Comparison of ENCODE assay signal across 17 cellular contexts in genomic region chr22:39268645-39269044, GRCh38. TPM values are rescaled to one million over a fixed set of nuclear protein-coding genes. Genes with fewer than 3 reads are reported as not detected.
DNase-seq lines count a peak whose midpoint lies in the region; ATAC-seq, FAIRE-seq and TF ChIP-seq lines count a peak whose summit lies in the region.
"Had no signal": no experiment of that assay in that cellular context is flagged by ENCODE, and none has a peak within 500 bp of the region (broad histone marks: within the 10 kb centered on the region; RNA-seq: fewer than 3 reads in every experiment).

No MANE protein-coding gene starts in this region.

- CTCF ChIA-PET in MCF 10A (lab: Yijun Ruan, JAX): interaction anchor here (0.6 kb wide), 2 partner anchors 9 to 49 kb away, joined by 3 read pairs; no protein-coding TSS in a partner anchor

- intact Hi-C loops in left ventricle myocardium inferior (cut with micrococcal nuclease): no loop called here
- intact Hi-C loops in Right ventricle myocardium superior (cut with DNase I): no loop called here
- intact Hi-C loops in MCF 10A (cut with micrococcal nuclease): no loop called here

- H3K36me3 Mint-ChIP-seq in endodermal cell (ENCODE audit: low read depth): no peaks in the 10 kb centered on the region
- no peaks in the 10 kb centered on the region for H3K36me3 Mint-ChIP-seq in MCF 10A (ENCODE audit: insufficient read depth, unreplicated experiment)

- peaks cover 5% of the 10 kb centered on the region for H3K9me3 ChIP-seq in left ventricle myocardium inferior (replicated peaks)
- H3K9me3 ChIP-seq in endodermal cell (ENCODE audit: control insufficient read depth, low read length): peaks cover 5% of the 10 kb centered on the region
- H3K9me3 ChIP-seq: A549, Peyer's patch had no signal

- no peak overlapping the region for H3K9ac ChIP-seq in endodermal cell (ENCODE audit: extremely low read depth, low read length, poor library complexity, severe bottlenecking)

- peaks cover 9% of the 10 kb centered on the region for H3K9me3 Mint-ChIP-seq in endodermal cell
- H3K9me3 Mint-ChIP-seq in MCF 10A (ENCODE audit: unreplicated experiment): no peaks in the 10 kb centered on the region

- H3K27me3 ChIP-seq in left ventricle myocardium inferior (ENCODE audit: low read depth) (no peaks in the 10 kb centered on the region), endodermal cell (ENCODE audit: control insufficient read depth, insufficient read depth, low read length, poor library complexity, severe bottlenecking) (no peaks in the 10 kb centered on the region)
- H3K27me3 ChIP-seq: Peyer's patch had no signal

- H3K27ac Mint-ChIP-seq in endodermal cell (no peak overlapping the region), MCF 10A (ENCODE audit: low read depth, unreplicated experiment) (no peak overlapping the region)
- H3K27ac Mint-ChIP-seq: HFFc6 had no signal

- H3K27ac ChIP-seq in left ventricle myocardium inferior (replicated peaks): peak overlapping the region; percentile 80
- no peak overlapping the region for H3K27ac ChIP-seq in endodermal cell (ENCODE audit: low read depth, low read length)
- H3K27ac ChIP-seq: Peyer's patch had no signal

- peaks cover 54% of the 10 kb centered on the region for H3K4me1 ChIP-seq in left ventricle myocardium inferior
- H3K4me1 ChIP-seq in endodermal cell (ENCODE audit: control insufficient read depth, insufficient read depth, low read length): no peaks in the 10 kb centered on the region
- H3K4me1 ChIP-seq: A549, Peyer's patch had no signal

- H3K4me1 Mint-ChIP-seq in endodermal cell (no peaks in the 10 kb centered on the region), MCF 10A (ENCODE audit: insufficient read depth, unreplicated experiment) (peaks cover 7% of the 10 kb centered on the region)

- no peak for TF ChIP-seq CTCF in left ventricle myocardium inferior (IDR thresholded peaks at IDR 0.05; ENCODE audit: borderline replicate concordance)
- TF ChIP-seq CTCF in endodermal cell (conservative IDR thresholded peaks at IDR 0.05): no peak
- TF ChIP-seq CTCF in MCF 10A (IDR thresholded peaks at IDR 0.05; ENCODE audit: unreplicated experiment): no peak

- H3K27me3 Mint-ChIP-seq in endodermal cell (ENCODE audit: insufficient read depth): peaks cover 1% of the 10 kb centered on the region
- H3K27me3 Mint-ChIP-seq in MCF 10A (ENCODE audit: insufficient read depth, unreplicated experiment): no peaks in the 10 kb centered on the region

- no peak overlapping the region for H3K4me3 ChIP-seq in left ventricle myocardium inferior
- no peak overlapping the region for H3K4me3 ChIP-seq in endodermal cell (ENCODE audit: low read length)
- H3K4me3 ChIP-seq: A549, Peyer's patch had no signal

- POLR2A ChIA-PET in MCF 10A (lab: Yijun Ruan, JAX): interaction anchor here (0.8 to 1.2 kb wide), 4 partner anchors 13 to 54 kb away, joined by 3 to 4 read pairs (median 4); no protein-coding TSS in a partner anchor

- ATAC-seq in Right ventricle myocardium superior (ENCODE audit: poor library complexity) (no peak), GM21723 (IDR thresholded peaks at IDR 0.05; ENCODE audit: unreplicated experiment) (no peak), GM18511 (IDR thresholded peaks at IDR 0.05; ENCODE audit: unreplicated experiment) (no peak)
- ATAC-seq: A549 had no signal

- H3K4me3 Mint-ChIP-seq in endodermal cell (no peak overlapping the region), MCF 10A (ENCODE audit: unreplicated experiment) (no peak overlapping the region)
- H3K4me3 Mint-ChIP-seq: CD14-positive monocyte, HFFc6 had no signal

- no TSS peak for BruUV-seq in MCF 10A (replicated peaks; lab: Mats Ljungman, UMichigan)

- FAIRE-seq in RCC 7860 (lab: Jason Lieb, UNC): no peak
- FAIRE-seq: A549 had no signal

- DNase-seq in left ventricle myocardium inferior (no peak), Right ventricle myocardium superior (no peak), RCC 7860 (ENCODE audit: low spot score) (peak; percentile 38), kidney tubule cell (ENCODE audit: low spot score) (peak; percentile 58), endodermal cell (no peak), MCF 10A (ENCODE audit: unreplicated experiment) (no peak)
- DNase-seq: COR-L47, HFFc6, NCI-H1930, NCI-H2171, NCI-H82, Peyer's patch had no signal

- WGBS in endodermal cell (ENCODE audit: insufficient coverage in 1 of 2, insufficient read length in 1 of 2), 2 experiments: 86 to 88% methylated on average over 5 to 7 of the region's 7 CpGs

- H3K36me3 ChIP-seq in left ventricle myocardium inferior: no peaks in the 10 kb centered on the region
- H3K36me3 ChIP-seq in endodermal cell (ENCODE audit: control insufficient read depth, insufficient read depth, low read length): no peaks in the 10 kb centered on the region
- H3K36me3 ChIP-seq: Peyer's patch had no signal

RNA-seq across cellular contexts. Expression of gene PDGFB, which starts 23.9 kb away (rescaled TPM):
- total RNA-seq in left ventricle myocardium inferior (17.2 TPM), Right ventricle myocardium superior (16.2 TPM), endodermal cell (10 to 100 TPM in 1 of 2 donors, 1 to 10 TPM in 1; 5.9 to 10.4 TPM), MCF 10A (2022) (0.29 and 0.37 TPM in 2 replicates)
- polyA plus RNA-seq in endodermal cell (2013, experiment 1 of 2): 3.5 TPM
- 3.3 TPM for polyA plus RNA-seq in endodermal cell (2013, experiment 2 of 2)
- total RNA-seq: HFFc6, NCI-H460 had no signal
- polyA plus RNA-seq: CD14-positive monocyte had no signal

RNA-seq across cellular contexts. Expression of gene RPL3, which starts 50.8 kb away (rescaled TPM):
- 325 TPM for total RNA-seq in left ventricle myocardium inferior
- total RNA-seq in Right ventricle myocardium superior: 300 TPM
- total RNA-seq in endodermal cell: 1,000 to 10,000 TPM; 2,218 to 2,701 TPM
- 2,540 TPM for polyA plus RNA-seq in endodermal cell (2013, experiment 1 of 2)
- polyA plus RNA-seq in endodermal cell (2013, experiment 2 of 2): 2,353 TPM
- 3,475 and 3,632 TPM in 2 replicates for total RNA-seq in MCF 10A (2022)

Comparison
In these comparisons a context has a peak if more than half of its experiments do, and no peak if none do; other contexts are left out.
1. DNase-seq: peak in RCC 7860 (single experiment) and kidney tubule cell (single experiment); none in left ventricle myocardium inferior (single experiment), Right ventricle myocardium superior (single experiment), endodermal cell (single experiment) and MCF 10A (single experiment).